ENCODE assay signal across 35 cellular contexts in genomic region chr3:49663831-49664230, GRCh38. TPM values are rescaled to one million over a fixed set of nuclear protein-coding genes. Genes with fewer than 3 reads are reported as not detected.
"Had no signal": no experiment of that assay in that cellular context is flagged by ENCODE, and none has a peak within 500 bp of the region (broad histone marks: within the 10 kb centered on the region; RNA-seq: fewer than 3 reads in every experiment).

No MANE protein-coding gene starts in this region.

- H3K27ac ChIP-seq: adrenal gland, ascending aorta, cardiac muscle cell, VCaP had no signal

- H3K9me3 Mint-ChIP-seq: activated B cell treated with CpG ODN at 0.5 μM for 24 hours; activated CD4-positive, alpha-beta memory T cell treated with anti-CD3 and anti-CD28 coated beads for 36 hours; activated CD4-positive, alpha-beta T cell treated with anti-CD3 and anti-CD28 coated beads, Interleukin-2, amount 10 ng/mL, durations not matched to agents 24 days and 14 days; activated naive CD4-positive, alpha-beta T cell treated with anti-CD3 and anti-CD28 coated beads for 36 hours; activated naive CD4-positive, alpha-beta T cell treated with anti-CD3 and anti-CD28 coated beads, Interleukin-2, amount 50 U/mL, for 72 hours; activated naive CD8-positive, alpha-beta T cell treated with anti-CD3 and anti-CD28 coated beads for 36 hours; activated T-cell treated with anti-CD3 and anti-CD28 coated beads, Interleukin-2, amount 50 U/mL, for 4 hours; activated T-cell treated with anti-CD3 and anti-CD28 coated beads, Interleukin-2, amount 50 U/mL, for 72 hours; activated T-helper 1 cell treated with anti-CD3 and anti-CD28 coated beads, Interleukin-12 subunit alpha, Interleukin-12 subunit beta, Interleukin-2, Interleukin-4 antibody, amounts not matched to agents 30 ng/mL and 10 ng/mL and 1 ng/mL, durations not matched to agents 14 hours and 24 hours and 36 hours; activated T-helper 17 cell treated with anti-CD3 and anti-CD28 coated beads, Interleukin-2, amount 50 U/mL, for 72 hours; brain; central memory CD8-positive, alpha-beta T cell; T-cell; T-helper 2 cell treated with Interferon-gamma antibody and Interleukin-4, amounts not matched to agents 5 μg/mL and 100 μg/mL, for 36 hours had no signal

- H3K4me1 ChIP-seq: ascending aorta had no signal

- H3K27ac Mint-ChIP-seq: activated B cell treated with CpG ODN at 0.5 μM for 24 hours; activated CD4-positive, alpha-beta memory T cell treated with anti-CD3 and anti-CD28 coated beads for 36 hours; activated CD4-positive, alpha-beta T cell treated with anti-CD3 and anti-CD28 coated beads, Interleukin-2, amount 10 ng/mL, durations not matched to agents 24 days and 14 days; activated naive CD4-positive, alpha-beta T cell treated with anti-CD3 and anti-CD28 coated beads for 36 hours; activated naive CD8-positive, alpha-beta T cell treated with anti-CD3 and anti-CD28 coated beads for 36 hours; activated T-cell treated with anti-CD3 and anti-CD28 coated beads, Interleukin-2, amount 50 U/mL, for 72 hours; activated T-helper 1 cell treated with anti-CD3 and anti-CD28 coated beads, Interleukin-12 subunit alpha, Interleukin-12 subunit beta, Interleukin-2, Interleukin-4 antibody, amounts not matched to agents 30 ng/mL and 10 ng/mL and 1 ng/mL, durations not matched to agents 14 hours and 24 hours and 36 hours; activated T-helper 17 cell treated with anti-CD3 and anti-CD28 coated beads, Interleukin-2, amount 50 U/mL, for 72 hours; T-cell; T-helper 2 cell treated with Interferon-gamma antibody and Interleukin-4, amounts not matched to agents 5 μg/mL and 100 μg/mL, for 36 hours had no signal

- H3K36me3 Mint-ChIP-seq: activated CD4-positive, alpha-beta memory T cell treated with anti-CD3 and anti-CD28 coated beads for 36 hours; activated naive CD4-positive, alpha-beta T cell treated with anti-CD3 and anti-CD28 coated beads, Interleukin-2, amount 50 U/mL, for 72 hours; activated naive CD8-positive, alpha-beta T cell treated with anti-CD3 and anti-CD28 coated beads for 36 hours; T-cell had no signal

- H3K27me3 ChIP-seq: adrenal gland, ascending aorta, cardiac muscle cell had no signal

- H3K27me3 Mint-ChIP-seq: activated B cell treated with CpG ODN at 0.5 μM for 24 hours; activated CD4-positive, alpha-beta memory T cell treated with anti-CD3 and anti-CD28 coated beads for 36 hours; activated CD4-positive, alpha-beta T cell treated with anti-CD3 and anti-CD28 coated beads, Interleukin-2, amount 10 ng/mL, durations not matched to agents 24 days and 14 days; activated naive CD8-positive, alpha-beta T cell treated with anti-CD3 and anti-CD28 coated beads for 36 hours; activated T-helper 17 cell treated with anti-CD3 and anti-CD28 coated beads, Interleukin-2, amount 50 U/mL, for 72 hours; brain had no signal

- H3K4me1 Mint-ChIP-seq: activated B cell treated with CpG ODN at 0.5 μM for 24 hours; activated naive CD8-positive, alpha-beta T cell treated with anti-CD3 and anti-CD28 coated beads for 36 hours; activated T-helper 17 cell treated with anti-CD3 and anti-CD28 coated beads, Interleukin-2, amount 50 U/mL, for 72 hours; central memory CD8-positive, alpha-beta T cell; T-cell had no signal

- H3K9me3 ChIP-seq: adrenal gland, ascending aorta had no signal

- ATAC-seq: activated CD4-positive, CD25-positive, alpha-beta regulatory T cell treated with anti-CD3 and anti-CD28 coated beads, Interleukin-2, amount 50 U/mL, for 24 hours; activated T-cell treated with anti-CD3 and anti-CD28 coated beads, Interleukin-2, amount 50 U/mL, for 4 hours; activated T-cell treated with anti-CD3 and anti-CD28 coated beads, Interleukin-2, amount 50 U/mL, for 72 hours; activated T-helper 17 cell treated with anti-CD3 and anti-CD28 coated beads, Interleukin-2, amount 50 U/mL, for 72 hours; T-cell had no signal

- H3K36me3 ChIP-seq: adrenal gland, ascending aorta, cardiac muscle cell had no signal

- H3K4me3 Mint-ChIP-seq: activated B cell treated with CpG ODN at 0.5 μM for 24 hours; activated CD4-positive, alpha-beta memory T cell treated with anti-CD3 and anti-CD28 coated beads for 36 hours; activated CD4-positive, alpha-beta T cell treated with anti-CD3 and anti-CD28 coated beads, Interleukin-2, amount 10 ng/mL, durations not matched to agents 24 days and 14 days; activated naive CD4-positive, alpha-beta T cell treated with anti-CD3 and anti-CD28 coated beads for 36 hours; activated naive CD8-positive, alpha-beta T cell treated with anti-CD3 and anti-CD28 coated beads for 36 hours; activated T-cell treated with anti-CD3 and anti-CD28 coated beads, Interleukin-2, amount 50 U/mL, for 4 hours; activated T-cell treated with anti-CD3 and anti-CD28 coated beads, Interleukin-2, amount 50 U/mL, for 72 hours; activated T-helper 1 cell treated with anti-CD3 and anti-CD28 coated beads, Interleukin-12 subunit alpha, Interleukin-12 subunit beta, Interleukin-2, Interleukin-4 antibody, amounts not matched to agents 30 ng/mL and 10 ng/mL and 1 ng/mL, durations not matched to agents 14 hours and 24 hours and 36 hours; activated T-helper 17 cell treated with anti-CD3 and anti-CD28 coated beads, Interleukin-2, amount 50 U/mL, for 72 hours; brain; central memory CD8-positive, alpha-beta T cell; T-cell; T-helper 2 cell treated with Interferon-gamma antibody and Interleukin-4, amounts not matched to agents 5 μg/mL and 100 μg/mL, for 36 hours had no signal

- H3K4me3 ChIP-seq: adrenal gland, ascending aorta, cardiac muscle cell had no signal

- DNase-seq: activated B cell treated with CpG ODN at 0.5 μM for 24 hours; activated CD4-positive, alpha-beta memory T cell treated with anti-CD3 and anti-CD28 coated beads for 36 hours; activated CD4-positive, alpha-beta T cell treated with anti-CD3 and anti-CD28 coated beads for 4 hours; activated CD4-positive, alpha-beta T cell treated with anti-CD3 and anti-CD28 coated beads, Interleukin-2, amount 10 ng/mL, durations not matched to agents 24 days and 14 days; activated CD4-positive, alpha-beta T cell treated with anti-CD3 and anti-CD28 coated beads, Interleukin-2, amount 50 U/mL, for 1 hour; activated CD4-positive, alpha-beta T cell treated with anti-CD3 and anti-CD28 coated beads, Interleukin-2, amount 50 U/mL, for 4 hours; activated CD8-positive, alpha-beta memory T cell treated with anti-CD3 and anti-CD28 coated beads, Interleukin-2, amount 50 U/mL, for 4 hours; activated effector memory CD4-positive, alpha-beta T cell treated with anti-CD3 and anti-CD28 coated beads, Interleukin-2, amount 50 U/mL, for 16 hours; activated gamma-delta T cell treated with Interleukin-2 at 50 U/mL for 16 hours; activated naive CD4-positive, alpha-beta T cell; activated naive CD4-positive, alpha-beta T cell treated with anti-CD3 and anti-CD28 coated beads for 36 hours; activated naive CD4-positive, alpha-beta T cell treated with anti-CD3 and anti-CD28 coated beads, Interleukin-2, amount 50 U/mL, for 16 hours; activated naive CD8-positive, alpha-beta T cell treated with anti-CD3 and anti-CD28 coated beads for 36 hours; activated T-cell treated with anti-CD3 and anti-CD28 coated beads for 4 hours; activated T-cell treated with anti-CD3 and anti-CD28 coated beads, Interleukin-2, amount 50 U/mL, for 1 hour; activated T-cell treated with anti-CD3 and anti-CD28 coated beads, Interleukin-2, amount 50 U/mL, for 4 hours; activated T-cell treated with anti-CD3 and anti-CD28 coated beads, Interleukin-2, amount 50 U/mL, for 72 hours; adrenal gland; amniotic stem cell; anterior cingulate cortex; cerebellar nuclear complex; T-cell; T-helper 2 cell; T-helper 9 cell had no signal

RNA-seq across cellular contexts. Expression of gene AMIGO3, which starts 55.7 kb away (rescaled TPM):
- total RNA-seq: activated B cell treated with CpG ODN at 0.5 μM for 24 hours; activated CD4-positive, alpha-beta memory T cell treated with anti-CD3 and anti-CD28 coated beads for 36 hours; activated naive CD4-positive, alpha-beta T cell treated with anti-CD3 and anti-CD28 coated beads for 36 hours; activated naive CD4-positive, alpha-beta T cell treated with anti-CD3 and anti-CD28 coated beads, Interleukin-2, amount 50 U/mL, for 72 hours; activated naive CD8-positive, alpha-beta T cell treated with anti-CD3 and anti-CD28 coated beads for 36 hours; bronchial epithelial cell had no signal
